8 cellular contexts compared by ENCODE assay signal in the genomic region with DNA sequence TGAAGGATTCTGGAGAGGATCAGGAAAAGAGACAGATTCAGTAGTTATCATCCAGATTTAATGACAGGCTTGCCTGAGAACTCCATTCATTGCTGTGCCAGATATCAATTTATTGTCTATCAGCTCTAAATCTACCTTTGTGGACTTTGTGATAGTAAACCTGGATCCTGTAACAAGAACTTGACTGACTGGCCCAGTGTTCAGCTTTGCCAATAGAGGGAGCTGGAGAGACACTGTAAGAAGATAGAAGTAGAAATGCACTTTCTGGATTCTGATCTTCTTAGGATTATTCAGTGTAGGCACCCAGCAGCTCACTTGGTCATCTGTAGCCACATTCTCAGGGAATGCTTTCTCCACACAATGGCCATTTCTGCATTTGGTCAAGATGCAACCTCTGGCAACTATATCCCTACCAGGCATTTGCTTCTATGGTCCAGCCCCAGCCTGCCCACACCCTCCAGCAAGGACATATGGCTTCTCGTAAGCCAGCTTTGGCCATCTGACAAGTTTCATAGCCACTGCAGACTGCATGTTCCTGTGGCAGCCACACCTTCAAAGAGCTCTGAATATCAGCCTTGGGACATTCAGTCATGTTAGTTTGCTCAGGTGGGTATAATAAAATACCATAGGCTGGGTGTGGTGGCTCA. TPM values are rescaled to one million over a fixed set of nuclear protein-coding genes. Genes with fewer than 3 reads are reported as not detected.
DNase-seq lines count a peak whose midpoint lies in the region; ATAC-seq and TF ChIP-seq lines count a peak whose summit lies in the region.

No MANE protein-coding gene starts in this region.

- peak; percentile 57 to 71 (median 61) for DNase-seq in CD4-positive, alpha-beta memory T cell
- DNase-seq in NCI-H460 (ENCODE audit: extremely low read depth, low read depth) (peak; percentile 41), foreskin fibroblast (peak; percentile 42 to 79), progenitor cell of endocrine pancreas (ENCODE audit: low spot score, unreplicated experiment) (no peak), T1000 (lab: John Stamatoyannopoulos, UW) (no peak)
- DNase-seq in activated T-cell treated with anti-CD3 and anti-CD28 coated beads, Interleukin-2, amount 50 U/mL, for 1 hour: peak; percentile 29

- CTCF ChIA-PET in CD4-positive, alpha-beta memory T cell (lab: Charles Lee; ENCODE audit: partially characterized antibody): interaction anchor here (0.8 to 9.0 kb wide), 18 partner anchors 10 to 447 kb away, joined by 3 to 118 read pairs (median 5); no protein-coding TSS in a partner anchor

- no peaks in the 10 kb centered on the region for H3K9me3 Mint-ChIP-seq in CD4-positive, alpha-beta memory T cell
- H3K9me3 Mint-ChIP-seq in progenitor cell of endocrine pancreas (ENCODE audit: low read depth): no peaks in the 10 kb centered on the region

- H3K9me3 ChIP-seq in CD4-positive, alpha-beta memory T cell (ENCODE audit: control insufficient read depth in 1 of 2, low read length in 2 of 2): no peaks in the 10 kb centered on the region

- no peak overlapping the region for H3K27ac ChIP-seq in CD4-positive, alpha-beta memory T cell (ENCODE audit: low read depth, low read length)

- H3K4me3 ChIP-seq in CD4-positive, alpha-beta memory T cell (ENCODE audit: low read length in 2 of 2): no peak overlapping the region
- H3K4me3 ChIP-seq in foreskin fibroblast (ENCODE audit: low read depth in 1 of 2, low read length in 2 of 2): no peak overlapping the region

- H3K4me1 ChIP-seq in CD4-positive, alpha-beta memory T cell (ENCODE audit: insufficient read depth, low read length): no peaks in the 10 kb centered on the region

- no peak overlapping the region for H3K4me3 Mint-ChIP-seq in CD4-positive, alpha-beta memory T cell
- no peak overlapping the region for H3K4me3 Mint-ChIP-seq in progenitor cell of endocrine pancreas (ENCODE audit: low read depth)

- H3K27me3 ChIP-seq in CD4-positive, alpha-beta memory T cell (ENCODE audit: insufficient read depth, low read length): no peaks in the 10 kb centered on the region

- peak overlapping the region in 2 of 7 donors; percentile 2 to 25 for H3K27ac Mint-ChIP-seq in CD4-positive, alpha-beta memory T cell
- no peak overlapping the region for H3K27ac Mint-ChIP-seq in progenitor cell of endocrine pancreas

- peaks cover 0 to 6% of the 10 kb centered on the region in 2 donors for H3K27me3 Mint-ChIP-seq in CD4-positive, alpha-beta memory T cell
- peaks cover 7% of the 10 kb centered on the region for H3K27me3 Mint-ChIP-seq in progenitor cell of endocrine pancreas

- intact Hi-C loops in CD4-positive, alpha-beta memory T cell (cut with micrococcal nuclease): loop anchor here (1.0 kb wide), 3 partner anchors 12 to 32 kb away; no protein-coding TSS in a partner anchor

- POLR2A ChIA-PET in CD4-positive, alpha-beta memory T cell (lab: Charles Lee; ENCODE audit: partially characterized antibody): no interaction called here

- peaks cover 0 to 2% (median 0%) of the 10 kb centered on the region in 4 donors for H3K4me1 Mint-ChIP-seq in CD4-positive, alpha-beta memory T cell
- no peaks in the 10 kb centered on the region for H3K4me1 Mint-ChIP-seq in progenitor cell of endocrine pancreas (ENCODE audit: low read depth)

- peak; percentile 97 for TF ChIP-seq CTCF in foreskin fibroblast (IDR thresholded peaks at IDR 0.05; ENCODE audit: low read depth, low read length)
- TF ChIP-seq CTCF in progenitor cell of endocrine pancreas (IDR thresholded peaks at IDR 0.05; ENCODE audit: unreplicated experiment): peak; percentile 70

- H3K36me3 ChIP-seq in CD4-positive, alpha-beta memory T cell (ENCODE audit: insufficient read depth, low read length): no peaks in the 10 kb centered on the region

- no peaks in the 10 kb centered on the region for H3K36me3 Mint-ChIP-seq in CD4-positive, alpha-beta memory T cell
- no peaks in the 10 kb centered on the region for H3K36me3 Mint-ChIP-seq in progenitor cell of endocrine pancreas (ENCODE audit: insufficient read depth)

- peak; percentile 47 for ATAC-seq in GM18873 (IDR thresholded peaks at IDR 0.05; ENCODE audit: low FRiP score, unreplicated experiment)
- peak; percentile 52 for ATAC-seq in HG03097 (IDR thresholded peaks at IDR 0.05; ENCODE audit: low FRiP score, unreplicated experiment)

RNA-seq across cellular contexts. Expression of a gene that starts 6.1 kb away (rescaled TPM):
- 10 to 100 TPM; 13.8 to 16.3 TPM for total RNA-seq in CD4-positive, alpha-beta memory T cell
- 10 to 100 TPM; 14.2 to 16.3 TPM for polyA plus RNA-seq in CD4-positive, alpha-beta memory T cell
- 52.9 and 54.6 TPM in 2 replicates for total RNA-seq in NCI-H460 (2014; rRNA removed; shearing (Covaris generic))
- polyA plus RNA-seq in NCI-H460 (2014; cell fraction: nucleus; rRNA removed): 10.6 and 13.3 TPM in 2 replicates
- total RNA-seq in progenitor cell of endocrine pancreas: 3.1 and 5.4 TPM in 2 replicates

RNA-seq across cellular contexts. Expression of a gene that starts 14.6 kb away (rescaled TPM):
- total RNA-seq in CD4-positive, alpha-beta memory T cell: 1 to 10 TPM; 1.8 to 2.2 TPM
- polyA plus RNA-seq in CD4-positive, alpha-beta memory T cell: not detected
- total RNA-seq in NCI-H460 (2014; rRNA removed; shearing (Covaris generic)): 0.50 and 0.81 TPM in 2 replicates
- polyA plus RNA-seq in NCI-H460 (2014; cell fraction: nucleus; rRNA removed): 0.42 and 2.0 TPM in 2 replicates
- 5.5 and 7.2 TPM in 2 replicates for total RNA-seq in progenitor cell of endocrine pancreas

RNA-seq across cellular contexts. Expression of a gene that starts 56.0 kb away (rescaled TPM):
- total RNA-seq in CD4-positive, alpha-beta memory T cell: not detected
- not detected for polyA plus RNA-seq in CD4-positive, alpha-beta memory T cell
- total RNA-seq in NCI-H460 (2014; rRNA removed; shearing (Covaris generic)): not detected in 2 replicates
- polyA plus RNA-seq in NCI-H460 (2014; cell fraction: nucleus; rRNA removed): not detected in 2 replicates
- not detected in 2 replicates for total RNA-seq in progenitor cell of endocrine pancreas

Comparison
In these comparisons a context has a peak if more than half of its experiments do, and no peak if none do; other contexts are left out.
1. DNase-seq: peak in CD4-positive, alpha-beta memory T cell (5 of 5), NCI-H460 (single experiment), activated T-cell treated with anti-CD3 and anti-CD28 coated beads, Interleukin-2, amount 50 U/mL, for 1 hour (single experiment) and foreskin fibroblast (2 of 2); none in progenitor cell of endocrine pancreas (single experiment) and T1000 (single experiment).